Comparison of ENCODE assay signal across 21 cellular contexts in genomic region chr1:4518621-4519020, GRCh38.
"Had no signal": no experiment of that assay in that cellular context is flagged by ENCODE, and none has a peak within 500 bp of the region (broad histone marks: within the 10 kb centered on the region; RNA-seq: fewer than 3 reads in every experiment).

No MANE protein-coding gene starts in this region.

- DNase-seq: cortex of kidney; effector CD4-positive, alpha-beta T cell; effector memory CD4-positive, alpha-beta T cell; foreskin keratinocyte; heart left ventricle; hypothalamus; immature natural killer cell; left cardiac atrium; left lung; left ventricle myocardium superior; lower lobe of right lung; mesenchymal stem cell; midbrain had no signal

- H3K4me1 ChIP-seq: foreskin keratinocyte, left lung, lower lobe of right lung had no signal

- H3K79me2 ChIP-seq: hepatocyte had no signal

- H3K4me3 ChIP-seq: esophagus muscularis mucosa, gastroesophageal sphincter, heart left ventricle, hepatocyte, left lung, lower lobe of right lung had no signal

- H3K36me3 Mint-ChIP-seq: immature natural killer cell had no signal

- FAIRE-seq: colon, endothelial cell of umbilical vein, frontal cortex, keratinocyte had no signal

- H3K9me3 Mint-ChIP-seq: dendritic cell treated with granulocyte-macrophage colony-stimulating factor and Interleukin-4, amounts not matched to agents 40 ng/mL and 50 ng/mL, for 4 days; immature natural killer cell had no signal

- H3K4me3 Mint-ChIP-seq: dendritic cell treated with granulocyte-macrophage colony-stimulating factor and Interleukin-4, amounts not matched to agents 40 ng/mL and 50 ng/mL, for 4 days; immature natural killer cell had no signal

- H3K4me2 ChIP-seq: hepatocyte had no signal

- H3K27ac Mint-ChIP-seq: dendritic cell treated with granulocyte-macrophage colony-stimulating factor and Interleukin-4, amounts not matched to agents 40 ng/mL and 50 ng/mL, for 4 days; immature natural killer cell had no signal

- H3K4me1 Mint-ChIP-seq: immature natural killer cell had no signal

- H3K27me3 Mint-ChIP-seq: dendritic cell treated with granulocyte-macrophage colony-stimulating factor and Interleukin-4, amounts not matched to agents 40 ng/mL and 50 ng/mL, for 4 days had no signal

- H3K9me3 ChIP-seq: esophagus muscularis mucosa, gastroesophageal sphincter, heart left ventricle, left lung, lower lobe of right lung had no signal

- H2AFZ ChIP-seq: hepatocyte had no signal

- H3K27ac ChIP-seq: esophagus muscularis mucosa, foreskin keratinocyte, gastroesophageal sphincter, heart left ventricle, hepatocyte, left lung, lower lobe of right lung had no signal

- H3K27me3 ChIP-seq: foreskin keratinocyte, heart left ventricle, hepatocyte had no signal

- H3K36me3 ChIP-seq: esophagus muscularis mucosa, gastroesophageal sphincter, heart left ventricle, left lung, lower lobe of right lung had no signal
